In genomic region chr17:81332118-81332834, GRCh38 we compare ENCODE assay signal across 27 cellular contexts.
"Had no signal": no experiment of that assay in that cellular context is flagged by ENCODE, and none has a peak within 500 bp of the region (broad histone marks: within the 10 kb centered on the region; RNA-seq: fewer than 3 reads in every experiment).

No MANE protein-coding gene starts in this region.

- FAIRE-seq: endometrium had no signal

- DNase-seq: activated CD8-positive, alpha-beta memory T cell treated with anti-CD3 and anti-CD28 coated beads for 24 hours; activated CD8-positive, alpha-beta memory T cell treated with anti-CD3 and anti-CD28 coated beads, Interleukin-2, amount 50 U/mL, for 4 hours; activated T-cell treated with anti-CD3 and anti-CD28 coated beads, Interleukin-2, amount 50 U/mL, for 24 hours; aorta; brain microvascular endothelial cell; caudate nucleus; effector CD4-positive, alpha-beta T cell; erythroblast; foreskin fibroblast; left ventricle myocardium inferior; mammary epithelial cell; natural killer cell; stimulated activated CD4-positive, alpha-beta T cell treated with anti-CD3 and anti-CD28 coated beads, Interleukin-15, amount 100 ng/mL, for 24 hours; stimulated activated CD4-positive, alpha-beta T cell treated with anti-CD3 and anti-CD28 coated beads, Interleukin-2, amount 100 ng/mL, for 48 hours; stimulated activated CD8-positive, alpha-beta memory T cell treated with anti-CD3 and anti-CD28 coated beads, Interleukin-4, amount 100 ng/mL, for 48 hours; stimulated activated naive B cell treated with anti-CD40 and anti-IgM and Interleukin-4, amounts not matched to agents 10 μg/mL and 1 μg/mL and 100 μg/mL, for 72 hours; T-helper 9 cell; trophoblast cell had no signal

- H3K27me3 ChIP-seq: vagina had no signal

- ATAC-seq: activated naive CD4-positive, alpha-beta T cell treated with anti-CD3 and anti-CD28 coated beads, Interleukin-2, amount 50 U/mL, for 72 hours; activated T-helper 17 cell treated with anti-CD3 and anti-CD28 coated beads, Interleukin-2, amount 50 U/mL, for 72 hours; natural killer cell; sciatic nerve; stimulated activated naive B cell treated with anti-CD40 and anti-IgM and Interleukin-4, amounts not matched to agents 10 μg/mL and 1 μg/mL and 100 μg/mL, for 72 hours had no signal

- H3K4me2 ChIP-seq: smooth muscle cell had no signal

- H3K9ac ChIP-seq: parathyroid adenoma had no signal

- H3K27ac Mint-ChIP-seq: activated naive CD4-positive, alpha-beta T cell treated with anti-CD3 and anti-CD28 coated beads, Interleukin-2, amount 50 U/mL, for 72 hours; activated T-cell treated with anti-CD3 and anti-CD28 coated beads, Interleukin-2, amount 50 U/mL, for 24 hours; activated T-helper 17 cell treated with anti-CD3 and anti-CD28 coated beads, Interleukin-2, amount 50 U/mL, for 72 hours; dendritic cell treated with granulocyte-macrophage colony-stimulating factor and Interleukin-4, amounts not matched to agents 40 ng/mL and 50 ng/mL, for 4 days; mesothelial cell of epicardium; natural killer cell; stimulated activated naive B cell treated with anti-CD40 and anti-IgM and Interleukin-4, amounts not matched to agents 10 μg/mL and 1 μg/mL and 100 μg/mL, for 72 hours had no signal

- H3K9me3 ChIP-seq: left ventricle myocardium inferior, vagina had no signal

- H3K36me3 ChIP-seq: brain microvascular endothelial cell, left ventricle myocardium inferior, vagina had no signal

- H2AFZ ChIP-seq: parathyroid adenoma had no signal

- H3K4me1 Mint-ChIP-seq: activated T-helper 17 cell treated with anti-CD3 and anti-CD28 coated beads, Interleukin-2, amount 50 U/mL, for 72 hours had no signal

- H3K4me3 Mint-ChIP-seq: activated T-cell treated with anti-CD3 and anti-CD28 coated beads, Interleukin-2, amount 50 U/mL, for 24 hours; activated T-helper 17 cell treated with anti-CD3 and anti-CD28 coated beads, Interleukin-2, amount 50 U/mL, for 72 hours; dendritic cell treated with granulocyte-macrophage colony-stimulating factor and Interleukin-4, amounts not matched to agents 40 ng/mL and 50 ng/mL, for 4 days; mesothelial cell of epicardium; natural killer cell; stimulated activated naive B cell treated with anti-CD40 and anti-IgM and Interleukin-4, amounts not matched to agents 10 μg/mL and 1 μg/mL and 100 μg/mL, for 72 hours had no signal

- H3K36me3 Mint-ChIP-seq: activated naive CD4-positive, alpha-beta T cell treated with anti-CD3 and anti-CD28 coated beads, Interleukin-2, amount 50 U/mL, for 72 hours; mesothelial cell of epicardium; natural killer cell; stimulated activated naive B cell treated with anti-CD40 and anti-IgM and Interleukin-4, amounts not matched to agents 10 μg/mL and 1 μg/mL and 100 μg/mL, for 72 hours had no signal

- H3K4me3 ChIP-seq: left ventricle myocardium inferior, smooth muscle cell, vagina had no signal

- H3K9me3 Mint-ChIP-seq: activated naive CD4-positive, alpha-beta T cell treated with anti-CD3 and anti-CD28 coated beads, Interleukin-2, amount 50 U/mL, for 72 hours; activated T-cell treated with anti-CD3 and anti-CD28 coated beads, Interleukin-2, amount 50 U/mL, for 24 hours; activated T-helper 17 cell treated with anti-CD3 and anti-CD28 coated beads, Interleukin-2, amount 50 U/mL, for 72 hours; dendritic cell treated with granulocyte-macrophage colony-stimulating factor and Interleukin-4, amounts not matched to agents 40 ng/mL and 50 ng/mL, for 4 days; mesothelial cell of epicardium; natural killer cell; stimulated activated naive B cell treated with anti-CD40 and anti-IgM and Interleukin-4, amounts not matched to agents 10 μg/mL and 1 μg/mL and 100 μg/mL, for 72 hours had no signal

- H3K27ac ChIP-seq: brain microvascular endothelial cell, left ventricle myocardium inferior, parathyroid adenoma, vagina had no signal
